11 cellular contexts compared by ENCODE assay signal in genomic region chr18:26963292-26963691, GRCh38.
DNase-seq lines count a peak whose midpoint lies in the region; ATAC-seq and TF ChIP-seq lines count a peak whose summit lies in the region.
"Had no signal": no experiment of that assay in that cellular context is flagged by ENCODE, and none has a peak within 500 bp of the region (broad histone marks: within the 10 kb centered on the region; RNA-seq: fewer than 3 reads in every experiment).

No MANE protein-coding gene starts in this region.

- peak; percentile 45 for ATAC-seq in esophagus mucosa

- no peaks in the 10 kb centered on the region for H3K4me1 ChIP-seq in OCI-LY3 (ENCODE audit: low read length)

- DNase-seq in NCI-H345 (lab: John Stamatoyannopoulos, UW) (peak; percentile 3), NCI-H345 treated with DMSO at 0.1 percent for 48 hours (lab: John Stamatoyannopoulos, UW; ENCODE audit: unreplicated experiment) (no peak), pons (ENCODE audit: low spot score) (peak; percentile 25), T-helper 2 cell (no peak)
- no peak for DNase-seq in activated T-cell treated with anti-CD3 and anti-CD28 coated beads, Interleukin-2, amount 50 U/mL, for 48 hours
- no peak for DNase-seq in activated CD4-positive, alpha-beta T cell treated with anti-CD3 and anti-CD28 coated beads for 4 hours
- DNase-seq: gastrocnemius medialis, IMR-90, midbrain had no signal

- H3K36me3 ChIP-seq in OCI-LY3 (replicated peaks; ENCODE audit: low read depth, low read length) = no peaks in the 10 kb centered on the region
- H3K36me3 ChIP-seq: gastrocnemius medialis had no signal

- H2AFZ ChIP-seq in OCI-LY3 (ENCODE audit: low read depth, low read length) = no peak overlapping the region

- H3K9me3 ChIP-seq in OCI-LY3 (ENCODE audit: insufficient read depth, low read length) = no peaks in the 10 kb centered on the region
- H3K9me3 ChIP-seq: gastrocnemius medialis had no signal

- peak; percentile 20; the same call in 1 of the 2 replicates for TF ChIP-seq CTCF in OCI-LY3 (IDR thresholded peaks at IDR 0.05; ENCODE audit: low read depth, low read length)

- H3K4me3 ChIP-seq in OCI-LY3 (ENCODE audit: low read length) = no peak overlapping the region
- H3K4me3 ChIP-seq: gastrocnemius medialis had no signal

- H3K79me2 ChIP-seq in OCI-LY3 (ENCODE audit: low read length) = no peaks in the 10 kb centered on the region

- H4K20me1 ChIP-seq in OCI-LY3 (ENCODE audit: insufficient read depth, low read length) = no peaks in the 10 kb centered on the region

- H3K27ac ChIP-seq in OCI-LY3 (ENCODE audit: low read length) = no peak overlapping the region
- H3K27ac ChIP-seq: gastrocnemius medialis had no signal

- 0 out of 2 replicates have a peak, but pooled peaks cover 3% of the 10 kb centered on the region for H3K27me3 ChIP-seq in OCI-LY3 (ENCODE audit: low read depth, low read length)
- H3K27me3 ChIP-seq: gastrocnemius medialis had no signal

- H3K4me2 ChIP-seq in OCI-LY3 (ENCODE audit: low read length) = no peak overlapping the region

- H3K9ac ChIP-seq in OCI-LY3 (ENCODE audit: low read length) = no peak overlapping the region

Comparison
In these comparisons a context has a peak if more than half of its experiments do, and no peak if none do; other contexts are left out.
1. DNase-seq: peak in NCI-H345 (single experiment) and pons (single experiment); none in NCI-H345 treated with DMSO at 0.1 percent for 48 hours (single experiment), activated T-cell treated with anti-CD3 and anti-CD28 coated beads, Interleukin-2, amount 50 U/mL, for 48 hours (0 of 2), activated CD4-positive, alpha-beta T cell treated with anti-CD3 and anti-CD28 coated beads for 4 hours (0 of 2) and T-helper 2 cell (0 of 5).